In genomic region chr16:56354016-56354415, GRCh38 we compare ENCODE assay signal across 13 cellular contexts.
"Had no signal": no experiment of that assay in that cellular context is flagged by ENCODE, and none has a peak within 500 bp of the region (broad histone marks: within the 10 kb centered on the region; RNA-seq: fewer than 3 reads in every experiment).

No MANE protein-coding gene starts in this region.

- H3K9me3 ChIP-seq: gastrocnemius medialis, pancreas had no signal

- H3K27me3 ChIP-seq: gastrocnemius medialis, pancreas had no signal

- H3K4me1 ChIP-seq: pancreas had no signal

- H3K27me3 Mint-ChIP-seq: activated CD4-positive, alpha-beta T cell treated with anti-CD3 and anti-CD28 coated beads, Interleukin-2, amount 10 ng/mL, durations not matched to agents 7 days and 5 days; dendritic cell treated with granulocyte-macrophage colony-stimulating factor and Interleukin-4, amounts not matched to agents 40 ng/mL and 50 ng/mL, for 4 days; effector memory CD8-positive, alpha-beta T cell; T-cell had no signal

- DNase-seq: activated CD4-positive, alpha-beta T cell treated with anti-CD3 and anti-CD28 coated beads, Interleukin-2, amount 10 ng/mL, durations not matched to agents 7 days and 5 days; activated naive CD4-positive, alpha-beta T cell treated with anti-CD3 and anti-CD28 coated beads, Interleukin-2, amount 50 U/mL, for 16 hours; effector memory CD8-positive, alpha-beta T cell; hippocampal formation; trophoblast cell had no signal

- H3K27ac Mint-ChIP-seq: activated CD4-positive, alpha-beta T cell treated with anti-CD3 and anti-CD28 coated beads, Interleukin-2, amount 10 ng/mL, durations not matched to agents 7 days and 5 days; dendritic cell treated with granulocyte-macrophage colony-stimulating factor and Interleukin-4, amounts not matched to agents 40 ng/mL and 50 ng/mL, for 4 days; WTC11 had no signal

- H3K36me3 ChIP-seq: gastrocnemius medialis, pancreas had no signal

- H3K36me3 Mint-ChIP-seq: naive thymus-derived CD8-positive, alpha-beta T cell; T-cell; WTC11 had no signal

- FAIRE-seq: pancreas had no signal

- H3K4me3 ChIP-seq: gastrocnemius medialis, lung, pancreas had no signal

- H3K4me3 Mint-ChIP-seq: activated CD4-positive, alpha-beta T cell treated with anti-CD3 and anti-CD28 coated beads, Interleukin-2, amount 10 ng/mL, durations not matched to agents 7 days and 5 days; dendritic cell treated with granulocyte-macrophage colony-stimulating factor and Interleukin-4, amounts not matched to agents 40 ng/mL and 50 ng/mL, for 4 days; effector memory CD8-positive, alpha-beta T cell; T-cell; WTC11 had no signal

- H3K27ac ChIP-seq: epithelial cell of prostate, gastrocnemius medialis, pancreas had no signal

- ATAC-seq: effector memory CD8-positive, alpha-beta T cell; gastrocnemius medialis; naive thymus-derived CD8-positive, alpha-beta T cell; pancreas; T-cell; WTC11 had no signal

- H3K9me3 Mint-ChIP-seq: activated CD4-positive, alpha-beta T cell treated with anti-CD3 and anti-CD28 coated beads, Interleukin-2, amount 10 ng/mL, durations not matched to agents 7 days and 5 days; dendritic cell treated with granulocyte-macrophage colony-stimulating factor and Interleukin-4, amounts not matched to agents 40 ng/mL and 50 ng/mL, for 4 days; effector memory CD8-positive, alpha-beta T cell; naive thymus-derived CD8-positive, alpha-beta T cell; T-cell; WTC11 had no signal
